In genomic region chr10:12376211-12376610, GRCh38 we compare ENCODE assay signal across 1 cellular context.
A peak's percentile ranks its signal among the peaks of the same experiment; 100 is the strongest.
TF ChIP-seq lines count a peak whose summit lies in the region.

No MANE protein-coding gene starts in this region.

TF ChIP-seq in K562, 482 proteins besides CTCF, POLR2A, EP300 and RAD21:
- TF ChIP-seq PKNOX1 (IDR thresholded peaks at IDR 0.05) (no peak), RERE (CRISPR knock-in tag; IDR thresholded peaks at IDR 0.05; ENCODE audit: borderline replicate concordance) (no peak), ZNF3 (CRISPR knock-in tag; IDR thresholded peaks at IDR 0.05) (no peak), TOE1 (IDR thresholded peaks at IDR 0.05; ENCODE audit: borderline replicate concordance) (peak; percentile 92), TOE1 (CRISPR knock-in tag; IDR thresholded peaks at IDR 0.05; ENCODE audit: borderline replicate concordance, low read depth) (no peak), USF1 (CRISPR knock-in tag; IDR thresholded peaks at IDR 0.05) (peak; percentile 51), CCAR2 (IDR thresholded peaks at IDR 0.05; ENCODE audit: low read depth, low read length) (no peak), CTCFL (IDR thresholded peaks at IDR 0.05; ENCODE audit: borderline replicate concordance, insufficient read depth, low read depth, low read length, poor library complexity, severe bottlenecking) (no peak), MECOM (CRISPR knock-in tag; IDR thresholded peaks at IDR 0.05) (no peak), HMGXB4 (CRISPR knock-in tag; IDR thresholded peaks at IDR 0.05) (no peak), ZBTB8A (IDR thresholded peaks at IDR 0.05; ENCODE audit: partially characterized antibody) (no peak), MEF2D (tag; conservative IDR thresholded peaks at IDR 0.05; ENCODE audit: low read depth) (no peak), ZNF561 (CRISPR knock-in tag; conservative IDR thresholded peaks at IDR 0.05) (no peak), TFE3 (CRISPR knock-in tag; IDR thresholded peaks at IDR 0.05) (peak; percentile 93), CBFA2T2 (conservative IDR thresholded peaks at IDR 0.05) (peak; percentile 66), KLF16 (IDR thresholded peaks at IDR 0.05) (no peak), GTF2B (IDR thresholded peaks at IDR 0.05; ENCODE audit: extremely low read depth, insufficient read length) (no peak), CHD1 (IDR thresholded peaks at IDR 0.05; ENCODE audit: low read length) (no peak), SMAD1 (IDR thresholded peaks at IDR 0.05; ENCODE audit: low read depth, low read length, partially characterized antibody) (no peak), ZNF766 (CRISPR knock-in tag; conservative IDR thresholded peaks at IDR 0.05) (no peak), TRIM28 (IDR thresholded peaks at IDR 0.05) (no peak), RAD51 (IDR thresholded peaks at IDR 0.05; ENCODE audit: borderline replicate concordance, low read depth) (peak; percentile 94), PATZ1 (CRISPR knock-in tag; IDR thresholded peaks at IDR 0.05; ENCODE audit: borderline replicate concordance) (no peak), USF2 (CRISPR knock-in tag; IDR thresholded peaks at IDR 0.05) (peak; percentile 73), FOXJ2 (tag; IDR thresholded peaks at IDR 0.05) (no peak), HDAC8 (tag; IDR thresholded peaks at IDR 0.05) (no peak)
